Comparison of ENCODE assay signal across 23 cellular contexts in genomic region chr2:25358249-25358815, GRCh38. TPM values are rescaled to one million over a fixed set of nuclear protein-coding genes. Genes with fewer than 3 reads are reported as not detected.
DNase-seq lines count a peak whose midpoint lies in the region; ATAC-seq and TF ChIP-seq lines count a peak whose summit lies in the region.
"Had no signal": no experiment of that assay in that cellular context is flagged by ENCODE, and none has a peak within 500 bp of the region (broad histone marks: within the 10 kb centered on the region; RNA-seq: fewer than 3 reads in every experiment).

No MANE protein-coding gene starts in this region.

- H3K4me1 ChIP-seq in NT2/D1 (ENCODE audit: insufficient read depth, insufficient read length) (peaks cover 9% of the 10 kb centered on the region), neuronal stem cell (ENCODE audit: control insufficient read depth in 2 of 2, insufficient read depth in 1 of 2, low read depth in 1 of 2, low read length in 2 of 2) (peaks cover 0 to 4% of the 10 kb centered on the region in 2 donors)
- H3K4me1 ChIP-seq: Caco-2 had no signal

- DNase-seq in NT2/D1 (ENCODE audit: low read depth, low spot score) (no peak), neuronal stem cell (ENCODE audit: low spot score) (no peak), endothelial cell (ENCODE audit: low spot score) (no peak), NCI-H2196 treated with DMSO at 0.1 percent for 48 hours (lab: John Stamatoyannopoulos, UW; ENCODE audit: unreplicated experiment) (no peak)
- DNase-seq in stimulated activated naive B cell treated with anti-CD40 and anti-IgM and Interleukin-4, amounts not matched to agents 10 μg/mL and 1 μg/mL and 100 μg/mL, for 72 hours, result no peak
- no peak for DNase-seq in activated CD8-positive, alpha-beta T cell treated with anti-CD3 and anti-CD28 coated beads, Interleukin-2, amount 10 ng/mL, durations not matched to agents 7 days and 5 days
- DNase-seq: Caco-2; CD8-positive, alpha-beta T cell; GOT3; NCI-H1092; NCI-H1417 treated with DMSO at 0.1 percent for 48 hours; NCI-H1694 treated with DMSO at 0.1 percent for 48 hours; NCI-H2081; NCI-H226; NCI-H510A; NCI-H69; SJCRH30 had no signal

- H3K27ac Mint-ChIP-seq in activated T-helper 17 cell treated with anti-CD3 and anti-CD28 coated beads, Interleukin-2, amount 50 U/mL, for 72 hours, result peak overlapping the region; percentile 30
- peak overlapping the region; percentile 49 for H3K27ac Mint-ChIP-seq in stimulated activated naive B cell treated with anti-CD40 and anti-IgM and Interleukin-4, amounts not matched to agents 10 μg/mL and 1 μg/mL and 100 μg/mL, for 72 hours
- no peak overlapping the region for H3K27ac Mint-ChIP-seq in activated CD8-positive, alpha-beta T cell treated with anti-CD3 and anti-CD28 coated beads, Interleukin-2, amount 10 ng/mL, durations not matched to agents 7 days and 5 days
- H3K27ac Mint-ChIP-seq in endothelial cell (ENCODE audit: unreplicated experiment), result no peak overlapping the region
- H3K27ac Mint-ChIP-seq: B cell; CD8-positive, alpha-beta T cell had no signal

- no peak overlapping the region for H2BK120ac ChIP-seq in neuronal stem cell (ENCODE audit: low read depth, low read length)

- H3K4me2 ChIP-seq in neuronal stem cell (ENCODE audit: insufficient read depth, low read length, poor library complexity, severe bottlenecking), result no peak overlapping the region

- H3K4me1 Mint-ChIP-seq in activated T-helper 17 cell treated with anti-CD3 and anti-CD28 coated beads, Interleukin-2, amount 50 U/mL, for 72 hours, result peaks cover 5% of the 10 kb centered on the region
- peaks cover 25 to 32% of the 10 kb centered on the region in 2 donors for H3K4me1 Mint-ChIP-seq in stimulated activated naive B cell treated with anti-CD40 and anti-IgM and Interleukin-4, amounts not matched to agents 10 μg/mL and 1 μg/mL and 100 μg/mL, for 72 hours
- peaks cover 13% of the 10 kb centered on the region for H3K4me1 Mint-ChIP-seq in activated CD8-positive, alpha-beta T cell treated with anti-CD3 and anti-CD28 coated beads, Interleukin-2, amount 10 ng/mL, durations not matched to agents 7 days and 5 days (ENCODE audit: low read depth)
- H3K4me1 Mint-ChIP-seq in endothelial cell (ENCODE audit: unreplicated experiment), result peaks cover 22% of the 10 kb centered on the region

- no peak overlapping the region for H3K4me3 Mint-ChIP-seq in activated T-helper 17 cell treated with anti-CD3 and anti-CD28 coated beads, Interleukin-2, amount 50 U/mL, for 72 hours
- H3K4me3 Mint-ChIP-seq in stimulated activated naive B cell treated with anti-CD40 and anti-IgM and Interleukin-4, amounts not matched to agents 10 μg/mL and 1 μg/mL and 100 μg/mL, for 72 hours, result no peak overlapping the region
- no peak overlapping the region for H3K4me3 Mint-ChIP-seq in activated CD8-positive, alpha-beta T cell treated with anti-CD3 and anti-CD28 coated beads, Interleukin-2, amount 10 ng/mL, durations not matched to agents 7 days and 5 days
- H3K4me3 Mint-ChIP-seq in endothelial cell (ENCODE audit: unreplicated experiment), result no peak overlapping the region
- H3K4me3 Mint-ChIP-seq: B cell; CD8-positive, alpha-beta T cell had no signal

- WGBS in neuronal stem cell (ENCODE audit: extremely low coverage in 2 of 2, insufficient read length in 2 of 2, insufficient replicate concordance in 1 of 2), 2 donors, result no CpG with 5 or more reads among the region's 6 CpGs

- H3K27me3 ChIP-seq in NT2/D1 (ENCODE audit: insufficient read depth, insufficient read length) (peaks cover 10% of the 10 kb centered on the region), neuronal stem cell (ENCODE audit: control insufficient read depth in 3 of 3, insufficient read depth in 3 of 3, low read depth in 1 of 3, low read length in 3 of 3) (peaks cover 0 to 14% (median 4%) of the 10 kb centered on the region in 3 experiments)
- H3K27me3 ChIP-seq: SJCRH30 had no signal

- CTCF ChIA-PET in activated CD8-positive, alpha-beta T cell treated with anti-CD3 and anti-CD28 coated beads, Interleukin-2, amount 10 ng/mL, durations not matched to agents 7 days and 5 days (lab: Charles Lee), result no interaction called here

- POLR2A ChIA-PET in activated CD8-positive, alpha-beta T cell treated with anti-CD3 and anti-CD28 coated beads, Interleukin-2, amount 10 ng/mL, durations not matched to agents 7 days and 5 days (lab: Charles Lee), result interaction anchor here (0.6 kb wide), 1 partner anchor 31 kb away, joined by 3 read pairs; no protein-coding TSS in a partner anchor

- ATAC-seq in activated T-helper 17 cell treated with anti-CD3 and anti-CD28 coated beads, Interleukin-2, amount 50 U/mL, for 72 hours (replicated peaks), result no peak
- no peak for ATAC-seq in stimulated activated naive B cell treated with anti-CD40 and anti-IgM and Interleukin-4, amounts not matched to agents 10 μg/mL and 1 μg/mL and 100 μg/mL, for 72 hours (replicated peaks)
- no peak for ATAC-seq in activated CD8-positive, alpha-beta T cell treated with anti-CD3 and anti-CD28 coated beads, Interleukin-2, amount 10 ng/mL, durations not matched to agents 7 days and 5 days
- ATAC-seq: CD8-positive, alpha-beta T cell; GM12878; HCT116; SK-N-SH treated with all-trans-retinoic acid at 6 μM for 48 hours had no signal

- H3K18ac ChIP-seq in neuronal stem cell (ENCODE audit: low read length), result no peak overlapping the region

- peaks cover 3% of the 10 kb centered on the region for H3K27me3 Mint-ChIP-seq in activated T-helper 17 cell treated with anti-CD3 and anti-CD28 coated beads, Interleukin-2, amount 50 U/mL, for 72 hours
- H3K27me3 Mint-ChIP-seq in stimulated activated naive B cell treated with anti-CD40 and anti-IgM and Interleukin-4, amounts not matched to agents 10 μg/mL and 1 μg/mL and 100 μg/mL, for 72 hours, result no peaks in the 10 kb centered on the region
- peaks cover 3% of the 10 kb centered on the region for H3K27me3 Mint-ChIP-seq in activated CD8-positive, alpha-beta T cell treated with anti-CD3 and anti-CD28 coated beads, Interleukin-2, amount 10 ng/mL, durations not matched to agents 7 days and 5 days (ENCODE audit: low read depth)
- H3K27me3 Mint-ChIP-seq in endothelial cell (ENCODE audit: unreplicated experiment), result peaks cover 11% of the 10 kb centered on the region

- H4K91ac ChIP-seq in neuronal stem cell (ENCODE audit: low read depth, low read length, poor library complexity), result no peak overlapping the region

- H3K9me3 ChIP-seq in NT2/D1 (ENCODE audit: insufficient read depth, low read length) (no peaks in the 10 kb centered on the region), neuronal stem cell (replicated peaks in 1 of 2; ENCODE audit: control insufficient read depth in 2 of 2, insufficient read depth in 1 of 2, low read depth in 1 of 2, low read length in 2 of 2) (peaks cover 2 to 8% of the 10 kb centered on the region in 2 donors)
- H3K9me3 ChIP-seq: Caco-2, SJCRH30 had no signal

- no peak for TF ChIP-seq CTCF in endothelial cell (IDR thresholded peaks at IDR 0.05; ENCODE audit: unreplicated experiment)

- H4K8ac ChIP-seq in neuronal stem cell (ENCODE audit: low read depth, low read length), result no peak overlapping the region

- no peak overlapping the region for H2BK5ac ChIP-seq in neuronal stem cell (ENCODE audit: low read length)

- H2BK15ac ChIP-seq in neuronal stem cell (ENCODE audit: low read length), result peak overlapping the region; percentile 20

- peak overlapping the region; percentile 33 for H3K9ac ChIP-seq in NT2/D1 (ENCODE audit: insufficient read length, low read depth)
- no peak overlapping the region for H3K9ac ChIP-seq in neuronal stem cell (ENCODE audit: low read depth, low read length, poor library complexity)

- no peak overlapping the region for H3K14ac ChIP-seq in neuronal stem cell (ENCODE audit: low read length)

- H2BK12ac ChIP-seq in neuronal stem cell (ENCODE audit: low read length), result no peak overlapping the region

- no peak overlapping the region for H3K23ac ChIP-seq in neuronal stem cell (ENCODE audit: low read depth, low read length, poor library complexity)

- H3K36me3 Mint-ChIP-seq in activated T-helper 17 cell treated with anti-CD3 and anti-CD28 coated beads, Interleukin-2, amount 50 U/mL, for 72 hours (ENCODE audit: low read depth), result no peaks in the 10 kb centered on the region
- H3K36me3 Mint-ChIP-seq in stimulated activated naive B cell treated with anti-CD40 and anti-IgM and Interleukin-4, amounts not matched to agents 10 μg/mL and 1 μg/mL and 100 μg/mL, for 72 hours, result no peaks in the 10 kb centered on the region
- no peaks in the 10 kb centered on the region for H3K36me3 Mint-ChIP-seq in activated CD8-positive, alpha-beta T cell treated with anti-CD3 and anti-CD28 coated beads, Interleukin-2, amount 10 ng/mL, durations not matched to agents 7 days and 5 days (ENCODE audit: low read depth)
- H3K36me3 Mint-ChIP-seq in endothelial cell (ENCODE audit: low read depth, unreplicated experiment), result peaks cover 14% of the 10 kb centered on the region

- no peak overlapping the region for H3K4ac ChIP-seq in neuronal stem cell (ENCODE audit: low read length)

- H3K79me1 ChIP-seq in neuronal stem cell (ENCODE audit: low read depth, low read length), result no peaks in the 10 kb centered on the region

- no peak overlapping the region for H2AK5ac ChIP-seq in neuronal stem cell (ENCODE audit: low read depth, low read length)

- H2AFZ ChIP-seq in neuronal stem cell (ENCODE audit: low read length), result no peak overlapping the region

- H3K36me3 ChIP-seq in NT2/D1 (ENCODE audit: insufficient read depth, insufficient read length, low read length) (no peaks in the 10 kb centered on the region), neuronal stem cell (replicated peaks in 1 of 2; ENCODE audit: control insufficient read depth in 2 of 2, insufficient read depth in 2 of 2, low read length in 2 of 2) (no peaks in the 10 kb centered on the region)
- H3K36me3 ChIP-seq: SJCRH30 had no signal

- H3K4me3 ChIP-seq in NT2/D1 (ENCODE audit: insufficient read length, low read depth), result no peak overlapping the region
- no peak overlapping the region for H3K4me3 ChIP-seq in neuronal stem cell (ENCODE audit: low read length in 2 of 2)
- H3K4me3 ChIP-seq: GM12878, SJCRH30 had no signal

- H3K9me3 Mint-ChIP-seq in activated T-helper 17 cell treated with anti-CD3 and anti-CD28 coated beads, Interleukin-2, amount 50 U/mL, for 72 hours, result no peaks in the 10 kb centered on the region
- H3K9me3 Mint-ChIP-seq in stimulated activated naive B cell treated with anti-CD40 and anti-IgM and Interleukin-4, amounts not matched to agents 10 μg/mL and 1 μg/mL and 100 μg/mL, for 72 hours, result no peaks in the 10 kb centered on the region
- H3K9me3 Mint-ChIP-seq in activated CD8-positive, alpha-beta T cell treated with anti-CD3 and anti-CD28 coated beads, Interleukin-2, amount 10 ng/mL, durations not matched to agents 7 days and 5 days (ENCODE audit: insufficient read depth), result no peaks in the 10 kb centered on the region
- H3K9me3 Mint-ChIP-seq in endothelial cell (ENCODE audit: unreplicated experiment), result no peaks in the 10 kb centered on the region
- H3K9me3 Mint-ChIP-seq: CD8-positive, alpha-beta T cell had no signal

- H3K27ac ChIP-seq in neuronal stem cell (replicated peaks; ENCODE audit: low read length), result no peak overlapping the region
- H3K27ac ChIP-seq: C4-2B, SJCRH30 had no signal

RNA-seq across cellular contexts. Expression of gene DNMT3A, which starts 16.6 kb away (rescaled TPM):
- 10 to 100 TPM; 55.2 to 64.6 TPM for total RNA-seq in activated T-helper 17 cell treated with anti-CD3 and anti-CD28 coated beads, Interleukin-2, amount 50 U/mL, for 72 hours
- 47.2 TPM for polyA plus RNA-seq in neuronal stem cell (2013, experiment 1 of 2)
- polyA plus RNA-seq in neuronal stem cell (2013, experiment 2 of 2), result 47.4 TPM
- 10 to 100 TPM; 76.4 to 79.8 TPM for total RNA-seq in activated CD8-positive, alpha-beta T cell treated with anti-CD3 and anti-CD28 coated beads, Interleukin-2, amount 10 ng/mL, durations not matched to agents 7 days and 5 days
- 177 TPM for total RNA-seq in endothelial cell (ENCODE audit: unreplicated experiment)

Comparison
In these comparisons a context has a peak if more than half of its experiments do, and no peak if none do; other contexts are left out.
1. H3K27ac Mint-ChIP-seq: peak in activated T-helper 17 cell treated with anti-CD3 and anti-CD28 coated beads, Interleukin-2, amount 50 U/mL, for 72 hours (single experiment) and stimulated activated naive B cell treated with anti-CD40 and anti-IgM and Interleukin-4, amounts not matched to agents 10 μg/mL and 1 μg/mL and 100 μg/mL, for 72 hours (single experiment); none in activated CD8-positive, alpha-beta T cell treated with anti-CD3 and anti-CD28 coated beads, Interleukin-2, amount 10 ng/mL, durations not matched to agents 7 days and 5 days (single experiment) and endothelial cell (single experiment).